Comparison of ENCODE assay signal across 17 cellular contexts in the genomic region with DNA sequence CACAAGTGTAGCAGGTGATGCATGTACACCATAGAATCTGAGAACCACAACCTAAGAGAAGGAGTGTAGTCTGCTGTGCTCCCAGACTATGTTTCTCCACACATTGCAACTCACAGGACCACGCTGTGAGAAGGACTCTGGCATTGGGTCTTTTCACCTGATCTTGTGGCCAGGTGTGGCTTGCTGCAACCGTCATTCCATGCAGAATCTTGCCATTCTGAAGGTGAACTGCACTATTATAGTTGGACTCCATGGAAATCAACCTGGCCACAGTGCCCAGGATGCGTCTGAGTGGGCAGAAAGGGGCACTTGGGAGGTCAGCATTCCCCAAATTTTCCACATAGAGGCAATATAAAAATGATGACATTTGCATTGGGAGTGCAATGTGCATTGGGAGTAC.
"Had no signal": no experiment of that assay in that cellular context is flagged by ENCODE, and none has a peak within 500 bp of the region (broad histone marks: within the 10 kb centered on the region; RNA-seq: fewer than 3 reads in every experiment).

No MANE protein-coding gene starts in this region.

- DNase-seq: cortex of kidney; dorsolateral prefrontal cortex; effector CD8-positive, alpha-beta T cell; glutamatergic neuron; immature natural killer cell; kidney; left colon; mammary epithelial cell; small intestine; stimulated activated CD4-positive, alpha-beta T cell treated with anti-CD3 and anti-CD28 coated beads, Interleukin-12 subunit alpha, Interleukin-12 subunit beta, amount 100 ng/mL, for 4 hours; stimulated activated naive CD4-positive, alpha-beta T cell; stomach; substantia nigra; trophoblast cell had no signal

- H3K27ac Mint-ChIP-seq: immature natural killer cell; natural killer cell treated with Interleukin-12 subunit alpha and Interleukin-12 subunit beta and Interleukin-15 and Interleukin-18, amount 100 ng/mL, for 72 hours had no signal

- H3K4me3 Mint-ChIP-seq: central memory CD8-positive, alpha-beta T cell; immature natural killer cell; natural killer cell treated with Interleukin-12 subunit alpha and Interleukin-12 subunit beta and Interleukin-15 and Interleukin-18, amount 100 ng/mL, for 72 hours had no signal

- ATAC-seq: gastroesophageal sphincter; left colon; natural killer cell treated with Interleukin-12 subunit alpha and Interleukin-12 subunit beta and Interleukin-15 and Interleukin-18, amount 100 ng/mL, for 72 hours had no signal

- H3K27me3 Mint-ChIP-seq: central memory CD8-positive, alpha-beta T cell had no signal

- H3K9me3 ChIP-seq: gastroesophageal sphincter, stomach had no signal

- H3K36me3 ChIP-seq: gastroesophageal sphincter, stomach had no signal

- H3K27me3 ChIP-seq: dorsolateral prefrontal cortex, gastroesophageal sphincter, stomach had no signal

- H3K4me3 ChIP-seq: dorsolateral prefrontal cortex, gastroesophageal sphincter, stomach had no signal

- H3K27ac ChIP-seq: stomach had no signal

- H3K4me1 Mint-ChIP-seq: central memory CD8-positive, alpha-beta T cell; immature natural killer cell had no signal

- H3K9me3 Mint-ChIP-seq: central memory CD8-positive, alpha-beta T cell; immature natural killer cell; natural killer cell treated with Interleukin-12 subunit alpha and Interleukin-12 subunit beta and Interleukin-15 and Interleukin-18, amount 100 ng/mL, for 72 hours had no signal

- H3K36me3 Mint-ChIP-seq: immature natural killer cell; natural killer cell treated with Interleukin-12 subunit alpha and Interleukin-12 subunit beta and Interleukin-15 and Interleukin-18, amount 100 ng/mL, for 72 hours had no signal
